In the genomic region with DNA sequence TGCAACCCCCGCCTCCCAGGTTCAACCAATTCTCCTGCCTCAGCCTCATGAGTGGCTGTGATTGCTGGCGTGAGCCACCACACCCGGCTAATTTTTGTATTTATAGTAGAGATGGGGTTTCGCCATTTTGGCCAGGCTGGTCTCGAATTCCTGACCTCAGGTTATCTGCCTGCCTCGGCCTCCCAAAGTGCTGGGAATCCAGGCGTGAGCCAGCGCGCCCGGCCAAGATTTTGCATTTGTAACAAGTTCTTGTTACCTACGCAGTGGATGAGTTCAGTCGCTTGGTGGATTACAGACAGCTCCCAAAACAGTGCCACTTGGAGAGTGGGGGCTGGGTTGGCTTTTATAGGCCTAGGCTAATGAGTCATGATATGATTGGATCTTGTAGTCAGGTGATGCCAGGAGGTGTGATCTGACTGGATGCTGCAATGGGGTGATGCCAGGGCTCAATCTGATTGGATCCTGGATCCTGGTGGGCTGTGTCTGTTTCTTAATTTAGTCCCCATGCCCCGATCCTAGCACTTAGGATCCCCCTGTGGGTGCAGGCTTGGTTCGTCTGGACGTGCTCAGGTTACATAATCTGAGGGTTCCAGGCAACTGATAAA, we compare ENCODE assay signal across 2 cellular contexts.
A peak's percentile ranks its signal among the peaks of the same experiment; 100 is the strongest.
TF ChIP-seq lines count a peak whose summit lies in the region.

No MANE protein-coding gene starts in this region.

TF ChIP-seq in HCT116, 20 proteins besides CTCF, POLR2A, EP300 and RAD21:
- TF ChIP-seq CEBPB (IDR thresholded peaks at IDR 0.05; ENCODE audit: low read depth) (no peak), JUND (IDR thresholded peaks at IDR 0.05) (no peak), SIN3A (IDR thresholded peaks at IDR 0.05; ENCODE audit: low read depth) (no peak), EGR1 (IDR thresholded peaks at IDR 0.05; ENCODE audit: low read depth) (no peak), CBX3 (IDR thresholded peaks at IDR 0.05; ENCODE audit: low read depth) (no peak), SP1 (IDR thresholded peaks at IDR 0.05; ENCODE audit: low read depth) (no peak), ZFX (IDR thresholded peaks at IDR 0.05) (no peak), SRF (IDR thresholded peaks at IDR 0.05; ENCODE audit: low read depth) (no peak), POLR2AphosphoS5 (IDR thresholded peaks at IDR 0.05; ENCODE audit: low read depth, low read length) (no peak), FOSL1 (IDR thresholded peaks at IDR 0.05; ENCODE audit: low read depth) (no peak), EZH2 (IDR thresholded peaks at IDR 0.05) (no peak), TCF7L2 (IDR thresholded peaks at IDR 0.05; ENCODE audit: borderline replicate concordance, extremely low read depth, insufficient read depth, insufficient read length) (no peak), YY1 (IDR thresholded peaks at IDR 0.05; ENCODE audit: extremely low read depth, insufficient replicate concordance, low read depth, low read length) (no peak), EZH2phosphoT487 (IDR thresholded peaks at IDR 0.05; ENCODE audit: borderline replicate concordance) (no peak), ELF1 (IDR thresholded peaks at IDR 0.05; ENCODE audit: borderline replicate concordance, low read depth) (no peak), ZNF274 (IDR thresholded peaks at IDR 0.05; ENCODE audit: low read depth, low read length) (no peak)
- TF ChIP-seq, protein P1, sequence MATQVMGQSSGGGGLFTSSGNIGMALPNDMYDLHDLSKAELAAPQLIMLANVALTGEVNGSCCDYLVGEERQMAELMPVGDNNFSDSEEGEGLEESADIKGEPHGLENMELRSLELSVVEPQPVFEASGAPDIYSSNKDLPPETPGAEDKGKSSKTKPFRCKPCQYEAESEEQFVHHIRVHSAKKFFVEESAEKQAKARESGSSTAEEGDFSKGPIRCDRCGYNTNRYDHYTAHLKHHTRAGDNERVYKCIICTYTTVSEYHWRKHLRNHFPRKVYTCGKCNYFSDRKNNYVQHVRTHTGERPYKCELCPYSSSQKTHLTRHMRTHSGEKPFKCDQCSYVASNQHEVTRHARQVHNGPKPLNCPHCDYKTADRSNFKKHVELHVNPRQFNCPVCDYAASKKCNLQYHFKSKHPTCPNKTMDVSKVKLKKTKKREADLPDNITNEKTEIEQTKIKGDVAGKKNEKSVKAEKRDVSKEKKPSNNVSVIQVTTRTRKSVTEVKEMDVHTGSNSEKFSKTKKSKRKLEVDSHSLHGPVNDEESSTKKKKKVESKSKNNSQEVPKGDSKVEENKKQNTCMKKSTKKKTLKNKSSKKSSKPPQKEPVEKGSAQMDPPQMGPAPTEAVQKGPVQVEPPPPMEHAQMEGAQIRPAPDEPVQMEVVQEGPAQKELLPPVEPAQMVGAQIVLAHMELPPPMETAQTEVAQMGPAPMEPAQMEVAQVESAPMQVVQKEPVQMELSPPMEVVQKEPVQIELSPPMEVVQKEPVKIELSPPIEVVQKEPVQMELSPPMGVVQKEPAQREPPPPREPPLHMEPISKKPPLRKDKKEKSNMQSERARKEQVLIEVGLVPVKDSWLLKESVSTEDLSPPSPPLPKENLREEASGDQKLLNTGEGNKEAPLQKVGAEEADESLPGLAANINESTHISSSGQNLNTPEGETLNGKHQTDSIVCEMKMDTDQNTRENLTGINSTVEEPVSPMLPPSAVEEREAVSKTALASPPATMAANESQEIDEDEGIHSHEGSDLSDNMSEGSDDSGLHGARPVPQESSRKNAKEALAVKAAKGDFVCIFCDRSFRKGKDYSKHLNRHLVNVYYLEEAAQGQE (IDR thresholded peaks at IDR 0.05; ENCODE audit: low read depth), result no peak
- TF ChIP-seq, protein P2, sequence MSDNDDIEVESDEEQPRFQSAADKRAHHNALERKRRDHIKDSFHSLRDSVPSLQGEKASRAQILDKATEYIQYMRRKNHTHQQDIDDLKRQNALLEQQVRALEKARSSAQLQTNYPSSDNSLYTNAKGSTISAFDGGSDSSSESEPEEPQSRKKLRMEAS (IDR thresholded peaks at IDR 0.05), result no peak
- TF ChIP-seq, protein P3, sequence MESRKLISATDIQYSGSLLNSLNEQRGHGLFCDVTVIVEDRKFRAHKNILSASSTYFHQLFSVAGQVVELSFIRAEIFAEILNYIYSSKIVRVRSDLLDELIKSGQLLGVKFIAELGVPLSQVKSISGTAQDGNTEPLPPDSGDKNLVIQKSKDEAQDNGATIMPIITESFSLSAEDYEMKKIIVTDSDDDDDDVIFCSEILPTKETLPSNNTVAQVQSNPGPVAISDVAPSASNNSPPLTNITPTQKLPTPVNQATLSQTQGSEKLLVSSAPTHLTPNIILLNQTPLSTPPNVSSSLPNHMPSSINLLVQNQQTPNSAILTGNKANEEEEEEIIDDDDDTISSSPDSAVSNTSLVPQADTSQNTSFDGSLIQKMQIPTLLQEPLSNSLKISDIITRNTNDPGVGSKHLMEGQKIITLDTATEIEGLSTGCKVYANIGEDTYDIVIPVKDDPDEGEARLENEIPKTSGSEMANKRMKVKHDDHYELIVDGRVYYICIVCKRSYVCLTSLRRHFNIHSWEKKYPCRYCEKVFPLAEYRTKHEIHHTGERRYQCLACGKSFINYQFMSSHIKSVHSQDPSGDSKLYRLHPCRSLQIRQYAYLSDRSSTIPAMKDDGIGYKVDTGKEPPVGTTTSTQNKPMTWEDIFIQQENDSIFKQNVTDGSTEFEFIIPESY (IDR thresholded peaks at IDR 0.05; ENCODE audit: extremely low read depth, insufficient replicate concordance, low read length), result no peak

TF ChIP-seq in WTC11, 78 proteins besides CTCF, POLR2A, EP300 and RAD21:
- TF ChIP-seq NR1H2 (CRISPR knock-in tag; IDR thresholded peaks at IDR 0.05), result no peak
- TF ChIP-seq, protein P4, sequence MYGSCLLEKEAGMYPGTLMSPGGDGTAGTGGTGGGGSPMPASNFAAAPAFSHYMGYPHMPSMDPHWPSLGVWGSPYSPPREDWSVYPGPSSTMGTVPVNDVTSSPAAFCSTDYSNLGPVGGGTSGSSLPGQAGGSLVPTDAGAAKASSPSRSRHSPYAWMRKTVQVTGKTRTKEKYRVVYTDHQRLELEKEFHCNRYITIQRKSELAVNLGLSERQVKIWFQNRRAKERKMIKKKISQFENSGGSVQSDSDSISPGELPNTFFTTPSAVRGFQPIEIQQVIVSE (CRISPR knock-in tag; IDR thresholded peaks at IDR 0.05; ENCODE audit: borderline replicate concordance), result no peak
- TF ChIP-seq FOXK1 (CRISPR knock-in tag; IDR thresholded peaks at IDR 0.05), result no peak
- TF ChIP-seq, protein P5, sequence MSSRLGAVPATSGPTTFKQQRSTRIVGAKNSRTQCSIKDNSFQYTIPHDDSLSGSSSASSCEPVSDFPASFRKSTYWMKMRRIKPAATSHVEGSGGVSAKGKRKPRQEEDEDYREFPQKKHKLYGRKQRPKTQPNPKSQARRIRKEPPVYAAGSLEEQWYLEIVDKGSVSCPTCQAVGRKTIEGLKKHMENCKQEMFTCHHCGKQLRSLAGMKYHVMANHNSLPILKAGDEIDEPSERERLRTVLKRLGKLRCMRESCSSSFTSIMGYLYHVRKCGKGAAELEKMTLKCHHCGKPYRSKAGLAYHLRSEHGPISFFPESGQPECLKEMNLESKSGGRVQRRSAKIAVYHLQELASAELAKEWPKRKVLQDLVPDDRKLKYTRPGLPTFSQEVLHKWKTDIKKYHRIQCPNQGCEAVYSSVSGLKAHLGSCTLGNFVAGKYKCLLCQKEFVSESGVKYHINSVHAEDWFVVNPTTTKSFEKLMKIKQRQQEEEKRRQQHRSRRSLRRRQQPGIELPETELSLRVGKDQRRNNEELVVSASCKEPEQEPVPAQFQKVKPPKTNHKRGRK (CRISPR knock-in tag; IDR thresholded peaks at IDR 0.05; ENCODE audit: borderline replicate concordance), result no peak
- peak; percentile 59 for TF ChIP-seq NFYB (CRISPR knock-in tag; conservative IDR thresholded peaks at IDR 0.05; ENCODE audit: low read depth)
- TF ChIP-seq, protein P6, sequence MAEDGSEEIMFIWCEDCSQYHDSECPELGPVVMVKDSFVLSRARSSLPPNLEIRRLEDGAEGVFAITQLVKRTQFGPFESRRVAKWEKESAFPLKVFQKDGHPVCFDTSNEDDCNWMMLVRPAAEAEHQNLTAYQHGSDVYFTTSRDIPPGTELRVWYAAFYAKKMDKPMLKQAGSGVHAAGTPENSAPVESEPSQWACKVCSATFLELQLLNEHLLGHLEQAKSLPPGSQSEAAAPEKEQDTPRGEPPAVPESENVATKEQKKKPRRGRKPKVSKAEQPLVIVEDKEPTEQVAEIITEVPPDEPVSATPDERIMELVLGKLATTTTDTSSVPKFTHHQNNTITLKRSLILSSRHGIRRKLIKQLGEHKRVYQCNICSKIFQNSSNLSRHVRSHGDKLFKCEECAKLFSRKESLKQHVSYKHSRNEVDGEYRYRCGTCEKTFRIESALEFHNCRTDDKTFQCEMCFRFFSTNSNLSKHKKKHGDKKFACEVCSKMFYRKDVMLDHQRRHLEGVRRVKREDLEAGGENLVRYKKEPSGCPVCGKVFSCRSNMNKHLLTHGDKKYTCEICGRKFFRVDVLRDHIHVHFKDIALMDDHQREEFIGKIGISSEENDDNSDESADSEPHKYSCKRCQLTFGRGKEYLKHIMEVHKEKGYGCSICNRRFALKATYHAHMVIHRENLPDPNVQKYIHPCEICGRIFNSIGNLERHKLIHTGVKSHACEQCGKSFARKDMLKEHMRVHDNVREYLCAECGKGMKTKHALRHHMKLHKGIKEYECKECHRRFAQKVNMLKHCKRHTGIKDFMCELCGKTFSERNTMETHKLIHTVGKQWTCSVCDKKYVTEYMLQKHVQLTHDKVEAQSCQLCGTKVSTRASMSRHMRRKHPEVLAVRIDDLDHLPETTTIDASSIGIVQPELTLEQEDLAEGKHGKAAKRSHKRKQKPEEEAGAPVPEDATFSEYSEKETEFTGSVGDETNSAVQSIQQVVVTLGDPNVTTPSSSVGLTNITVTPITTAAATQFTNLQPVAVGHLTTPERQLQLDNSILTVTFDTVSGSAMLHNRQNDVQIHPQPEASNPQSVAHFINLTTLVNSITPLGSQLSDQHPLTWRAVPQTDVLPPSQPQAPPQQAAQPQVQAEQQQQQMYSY (CRISPR knock-in tag; IDR thresholded peaks at IDR 0.05), result no peak
- TF ChIP-seq, protein P7, sequence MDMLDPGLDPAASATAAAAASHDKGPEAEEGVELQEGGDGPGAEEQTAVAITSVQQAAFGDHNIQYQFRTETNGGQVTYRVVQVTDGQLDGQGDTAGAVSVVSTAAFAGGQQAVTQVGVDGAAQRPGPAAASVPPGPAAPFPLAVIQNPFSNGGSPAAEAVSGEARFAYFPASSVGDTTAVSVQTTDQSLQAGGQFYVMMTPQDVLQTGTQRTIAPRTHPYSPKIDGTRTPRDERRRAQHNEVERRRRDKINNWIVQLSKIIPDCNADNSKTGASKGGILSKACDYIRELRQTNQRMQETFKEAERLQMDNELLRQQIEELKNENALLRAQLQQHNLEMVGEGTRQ (CRISPR knock-in tag; IDR thresholded peaks at IDR 0.05), result peak; percentile 70; the same call in 1 of the 2 replicates
TF ChIP-seq in WTC11: peak in this region for 2.
